ENCODE assay signal across 8 cellular contexts in the genomic region with DNA sequence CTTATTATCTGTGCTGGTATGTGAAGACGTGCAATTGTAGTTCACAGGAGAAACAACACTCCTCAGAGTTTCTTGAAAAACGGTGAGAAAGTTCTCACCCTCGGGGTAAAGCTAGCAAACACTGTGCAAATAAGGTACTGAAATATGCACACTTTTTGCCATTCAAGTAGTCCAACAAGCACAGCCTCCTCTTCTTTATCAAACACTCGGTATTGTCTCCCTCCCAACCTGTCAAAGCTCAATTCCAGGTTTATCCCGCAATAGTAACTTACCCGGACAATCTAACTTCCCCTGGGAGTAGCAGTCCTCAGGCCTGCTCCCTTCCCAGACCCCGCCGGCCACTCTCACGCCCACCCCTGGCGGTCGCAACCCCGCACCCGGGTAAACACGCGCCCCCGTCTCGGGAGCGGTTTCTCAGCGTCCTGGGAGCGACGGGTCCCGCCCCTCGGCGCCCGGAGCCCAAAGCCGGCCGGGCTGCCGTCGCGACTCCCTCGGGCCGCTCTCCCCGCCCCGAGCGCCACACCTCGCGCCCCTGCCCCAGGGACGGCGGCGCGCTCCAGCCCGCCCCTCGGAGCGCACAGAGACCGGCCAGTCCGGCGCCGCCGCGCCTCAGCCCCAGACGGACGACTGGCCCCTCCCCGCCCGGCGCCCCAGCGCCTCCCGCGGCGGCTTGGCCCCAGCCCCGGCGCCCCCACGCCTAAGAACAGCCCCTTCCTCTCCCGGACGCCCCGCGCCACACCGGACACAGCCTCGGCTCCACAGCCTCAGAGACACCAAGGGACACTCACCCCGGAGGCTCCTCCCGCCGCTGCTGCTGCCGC. TPM values are rescaled to one million over a fixed set of nuclear protein-coding genes. Genes with fewer than 3 reads are reported as not detected.
DNase-seq lines count a peak whose midpoint lies in the region; ATAC-seq, FAIRE-seq and TF ChIP-seq lines count a peak whose summit lies in the region.

No MANE protein-coding gene starts in this region.

- H3K4me3 ChIP-seq in SK-N-MC (peak overlapping the region; percentile 99), bronchial epithelial cell (ENCODE audit: low read depth, low read length) (peak overlapping the region; percentile 60)

- H3K4me3 Mint-ChIP-seq in Calu3 (ENCODE audit: low read depth, unreplicated experiment), result peak overlapping the region; percentile 76

- H3K36me3 ChIP-seq in SK-N-MC (ENCODE audit: insufficient read depth, low read length) (peaks cover 8% of the 10 kb centered on the region; the same call in 1 of the 2 replicates), bronchial epithelial cell (ENCODE audit: control insufficient read depth, insufficient read depth, low read length) (no peaks in the 10 kb centered on the region)

- H3K27me3 ChIP-seq in bronchial epithelial cell (ENCODE audit: control insufficient read depth, insufficient read depth, low read length), result no peaks in the 10 kb centered on the region

- ATAC-seq in GM19328 (IDR thresholded peaks at IDR 0.05; ENCODE audit: unreplicated experiment), result peak; percentile 56
- ATAC-seq in HG03378 (IDR thresholded peaks at IDR 0.05; ENCODE audit: unreplicated experiment), result peak; percentile 35

- peaks cover 32% of the 10 kb centered on the region for H3K36me3 Mint-ChIP-seq in Calu3 (ENCODE audit: insufficient read depth, unreplicated experiment)

- no peak for FAIRE-seq in bronchial epithelial cell (lab: Jason Lieb, UNC)

- peaks cover 30% of the 10 kb centered on the region for H3K4me1 Mint-ChIP-seq in Calu3 (ENCODE audit: low read depth, unreplicated experiment)

- no peaks in the 10 kb centered on the region for H3K9me3 ChIP-seq in SK-N-MC (ENCODE audit: low read depth, low read length)

- H3K27ac Mint-ChIP-seq in Calu3 (ENCODE audit: unreplicated experiment), result peak overlapping the region; percentile 97

- no TSS peak for BruUV-seq in Calu3 (replicated peaks; lab: Mats Ljungman, UMichigan)

- CTCF ChIA-PET in Calu3 (lab: Charles Lee), result interaction anchor here (0.6 kb wide), 1 partner anchor 90 kb away, joined by 5 read pairs; no protein-coding TSS in a partner anchor

- H3K9ac ChIP-seq in SK-N-MC (ENCODE audit: insufficient read length), result peak overlapping the region; percentile 93

- H3K27ac ChIP-seq in SK-N-MC, result peak overlapping the region; percentile 78

- intact Hi-C loops in Calu3 (cut with micrococcal nuclease; ENCODE audit: unreplicated experiment), result loop anchor here (5.0 kb wide), 2 partner anchors 45 to 290 kb away; no protein-coding TSS in a partner anchor

- TF ChIP-seq CTCF in Calu3 (IDR thresholded peaks at IDR 0.05; ENCODE audit: unreplicated experiment) (no peak), bronchial epithelial cell (IDR thresholded peaks at IDR 0.05; ENCODE audit: insufficient read depth, low read length, severe bottlenecking) (no peak)

- H3K9me3 Mint-ChIP-seq in Calu3 (ENCODE audit: low read depth, unreplicated experiment), result no peaks in the 10 kb centered on the region

- H3K27me3 Mint-ChIP-seq in Calu3 (ENCODE audit: unreplicated experiment), result no peaks in the 10 kb centered on the region

- peak; percentile 67 for DNase-seq in Calu3
- no peak for DNase-seq in SK-N-MC (ENCODE audit: low read depth, low spot score)
- peak; percentile 22 for DNase-seq in bronchial epithelial cell (ENCODE audit: low read depth)
- peak; percentile 86 for DNase-seq in islet precursor cell
- DNase-seq in stimulated activated CD4-positive, alpha-beta T cell treated with anti-CD3 and anti-CD28 coated beads, Interleukin-15, amount 100 ng/mL, for 24 hours, result peak; percentile 44
- no peak for DNase-seq in foreskin melanocyte

RNA-seq across cellular contexts. Expression of gene BTBD7, which starts 0.6 kb away (rescaled TPM):
- 39.3 and 42.0 TPM in 2 replicates for total RNA-seq in Calu3 (2022)
- 20.3 and 22.8 TPM in 2 replicates for total RNA-seq in bronchial epithelial cell

RNA-seq across cellular contexts. Expression of gene COX8C, which starts 14.7 kb away (rescaled TPM):
- total RNA-seq in Calu3 (2022), result not detected in 2 replicates
- total RNA-seq in bronchial epithelial cell, result not detected in 2 replicates

Comparison
In these comparisons a context has a peak if more than half of its experiments do, and no peak if none do; other contexts are left out.
1. DNase-seq: peak in Calu3 (single experiment), bronchial epithelial cell (single experiment), islet precursor cell (single experiment) and stimulated activated CD4-positive, alpha-beta T cell treated with anti-CD3 and anti-CD28 coated beads, Interleukin-15, amount 100 ng/mL, for 24 hours (single experiment); none in SK-N-MC (single experiment) and foreskin melanocyte (single experiment).